ENCODE assay signal across 33 cellular contexts in the genomic region with DNA sequence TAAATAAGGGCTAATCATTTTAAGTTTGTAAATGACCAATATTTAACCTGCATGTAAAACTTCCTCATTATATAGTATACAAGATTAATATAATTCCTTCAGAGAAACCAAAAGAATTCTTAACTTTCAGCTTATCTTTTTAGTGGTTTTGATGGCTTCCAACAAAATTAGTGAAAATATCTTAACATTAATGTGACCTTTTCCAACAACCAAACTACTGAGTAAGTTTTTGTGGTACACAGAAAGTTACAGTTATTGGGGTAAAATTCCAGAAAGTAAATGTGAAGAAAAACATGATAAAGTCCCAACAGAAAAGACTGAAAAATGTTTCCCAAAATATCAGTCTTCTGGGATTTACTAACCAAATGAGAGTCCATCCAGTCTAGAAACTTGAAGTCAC.
DNase-seq lines count a peak whose midpoint lies in the region; ATAC-seq, FAIRE-seq and TF ChIP-seq lines count a peak whose summit lies in the region.
"Had no signal": no experiment of that assay in that cellular context is flagged by ENCODE, and none has a peak within 500 bp of the region (broad histone marks: within the 10 kb centered on the region; RNA-seq: fewer than 3 reads in every experiment).

No MANE protein-coding gene starts in this region.

- no peaks in the 10 kb centered on the region for H3K9me3 ChIP-seq in astrocyte (ENCODE audit: insufficient read depth, low read depth, low read length)
- H3K9me3 ChIP-seq: A549; BE2C; BLaER1; BLaER1 treated with 17β-estradiol and CSF1 and Interleukin-3, amounts not matched to agents 10 nM and 100 nM; Caco-2 had no signal

- H3K4me1 ChIP-seq in astrocyte (ENCODE audit: insufficient read depth, low read length): no peaks in the 10 kb centered on the region
- H3K4me1 ChIP-seq: BLaER1; BLaER1 treated with 17β-estradiol and CSF1 and Interleukin-3, amounts not matched to agents 10 nM and 100 nM; Caco-2 had no signal

- H4K20me1 ChIP-seq in astrocyte (ENCODE audit: insufficient read depth, low read length): no peaks in the 10 kb centered on the region
- H4K20me1 ChIP-seq: BLaER1; BLaER1 treated with 17β-estradiol and CSF1 and Interleukin-3, amounts not matched to agents 10 nM and 100 nM had no signal

- H3K4me1 Mint-ChIP-seq in astrocyte (ENCODE audit: low read depth, unreplicated experiment): no peaks in the 10 kb centered on the region
- H3K4me1 Mint-ChIP-seq: B cell; CD14-positive monocyte; CD4-positive, alpha-beta memory T cell; CD4-positive, CD25-positive, alpha-beta regulatory T cell; CD8-positive, alpha-beta memory T cell had no signal

- DNase-seq in astrocyte (ENCODE audit: low read depth) (peak; percentile 52), astrocyte of the hippocampus (ENCODE audit: low read depth, low spot score) (peak; percentile 13)
- DNase-seq in activated CD4-positive, CD25-positive, alpha-beta regulatory T cell (lab: John Stamatoyannopoulos, UW): no peak
- DNase-seq: 8988T; ACHN; AML-193; BE2C; C1 segment of cervical spinal cord; Caco-2; Calu3; CD4-positive, alpha-beta memory T cell; CD4-positive, alpha-beta T cell; CD4-positive, CD25-positive, alpha-beta regulatory T cell; CD8-positive, alpha-beta memory T cell; CD8-positive, alpha-beta T cell; COR-L47; DMS 273 treated with DMSO at 0.1 percent for 48 hours; DMS153; DMS53; DMS79; DMS79 treated with DMSO at 0.1 percent for 48 hours; DND-41; EL had no signal

- H3K27me3 ChIP-seq in astrocyte (ENCODE audit: insufficient read depth, low read length): no peaks in the 10 kb centered on the region
- H3K27me3 ChIP-seq: BE2C; BLaER1; BLaER1 treated with 17β-estradiol and CSF1 and Interleukin-3, amounts not matched to agents 10 nM and 100 nM had no signal

- H3K36me3 ChIP-seq in astrocyte (ENCODE audit: insufficient read depth, low read length): no peaks in the 10 kb centered on the region
- H3K36me3 ChIP-seq: BE2C; BLaER1; BLaER1 treated with 17β-estradiol and CSF1 and Interleukin-3, amounts not matched to agents 10 nM and 100 nM had no signal

- no peak overlapping the region for H2AFZ ChIP-seq in astrocyte (ENCODE audit: low read depth, low read length)

- no peak overlapping the region for H3K27ac ChIP-seq in astrocyte (ENCODE audit: low read depth, low read length)
- H3K27ac ChIP-seq: 22Rv1; A549; BLaER1; BLaER1 treated with 17β-estradiol and CSF1 and Interleukin-3, amounts not matched to agents 10 nM and 100 nM; C4-2B had no signal

- no peaks in the 10 kb centered on the region for H3K79me2 ChIP-seq in astrocyte (ENCODE audit: insufficient read depth, low read length)

- ATAC-seq in HG03469 (IDR thresholded peaks at IDR 0.05; ENCODE audit: unreplicated experiment): no peak
- ATAC-seq: A549; CD8-positive, alpha-beta T cell had no signal

- no peak overlapping the region for H3K27ac Mint-ChIP-seq in astrocyte (ENCODE audit: unreplicated experiment)
- H3K27ac Mint-ChIP-seq: B cell; CD14-positive monocyte; CD4-positive, alpha-beta memory T cell; CD4-positive, alpha-beta T cell; CD4-positive, CD25-positive, alpha-beta regulatory T cell; CD8-positive, alpha-beta memory T cell; CD8-positive, alpha-beta T cell had no signal

- no peaks in the 10 kb centered on the region for H3K27me3 Mint-ChIP-seq in astrocyte (ENCODE audit: low read depth, unreplicated experiment)
- H3K27me3 Mint-ChIP-seq: B cell; CD4-positive, alpha-beta memory T cell; CD4-positive, alpha-beta T cell; CD4-positive, CD25-positive, alpha-beta regulatory T cell; CD8-positive, alpha-beta memory T cell had no signal

- no peaks in the 10 kb centered on the region for H3K36me3 Mint-ChIP-seq in astrocyte (ENCODE audit: low read depth, unreplicated experiment)
- H3K36me3 Mint-ChIP-seq: CD14-positive monocyte; CD4-positive, alpha-beta memory T cell; CD4-positive, CD25-positive, alpha-beta regulatory T cell; CD8-positive, alpha-beta memory T cell; CD8-positive, alpha-beta T cell had no signal

- no peak overlapping the region for H3K4me3 ChIP-seq in astrocyte (ENCODE audit: insufficient read depth, low read depth, low read length)
- H3K4me3 ChIP-seq: A549; BLaER1; BLaER1 treated with 17β-estradiol and CSF1 and Interleukin-3, amounts not matched to agents 10 nM and 100 nM had no signal

- H3K9me3 Mint-ChIP-seq in astrocyte (ENCODE audit: unreplicated experiment): no peaks in the 10 kb centered on the region
- H3K9me3 Mint-ChIP-seq: CD4-positive, alpha-beta T cell; CD8-positive, alpha-beta memory T cell; CD8-positive, alpha-beta T cell had no signal

- no peak overlapping the region for H3K9ac ChIP-seq in astrocyte (ENCODE audit: low read length)
- H3K9ac ChIP-seq: BLaER1; BLaER1 treated with 17β-estradiol and CSF1 and Interleukin-3, amounts not matched to agents 10 nM and 100 nM had no signal

- no peak overlapping the region for H3K4me2 ChIP-seq in astrocyte (ENCODE audit: low read length)
- H3K4me2 ChIP-seq: A549; BLaER1; BLaER1 treated with 17β-estradiol and CSF1 and Interleukin-3, amounts not matched to agents 10 nM and 100 nM had no signal

- FAIRE-seq in astrocyte (lab: Jason Lieb, UNC): no peak
- FAIRE-seq: A204.1, A549, D721Med had no signal

- H3K4me3 Mint-ChIP-seq in astrocyte (ENCODE audit: unreplicated experiment): no peak overlapping the region
- H3K4me3 Mint-ChIP-seq: B cell; CD14-positive monocyte; CD4-positive, alpha-beta memory T cell; CD4-positive, alpha-beta T cell; CD4-positive, CD25-positive, alpha-beta regulatory T cell; CD8-positive, alpha-beta memory T cell; CD8-positive, alpha-beta T cell had no signal

- no peak for TF ChIP-seq CTCF in astrocyte (IDR thresholded peaks at IDR 0.05; ENCODE audit: insufficient read depth, low read depth, low read length)

Comparison
In these comparisons a context has a peak if more than half of its experiments do, and no peak if none do; other contexts are left out.
1. DNase-seq: peak in astrocyte (single experiment) and astrocyte of the hippocampus (single experiment); none in activated CD4-positive, CD25-positive, alpha-beta regulatory T cell (0 of 4).